In genomic region chr17:1200440-1200839, GRCh38 we compare ENCODE assay signal across 17 cellular contexts. TPM values are rescaled to one million over a fixed set of nuclear protein-coding genes. Genes with fewer than 3 reads are reported as not detected.
DNase-seq lines count a peak whose midpoint lies in the region; ATAC-seq and TF ChIP-seq lines count a peak whose summit lies in the region.
"Had no signal": no experiment of that assay in that cellular context is flagged by ENCODE, and none has a peak within 500 bp of the region (broad histone marks: within the 10 kb centered on the region; RNA-seq: fewer than 3 reads in every experiment).

No MANE protein-coding gene starts in this region.

- WGBS in upper lobe of left lung, 2 donors = 79 to 85% methylated on average over 4 to 10 of the region's 10 CpGs

- H3K27me3 Mint-ChIP-seq in CD14-positive monocyte (ENCODE audit: low read depth in 3 of 3) = no peaks in the 10 kb centered on the region
- no peaks in the 10 kb centered on the region for H3K27me3 Mint-ChIP-seq in Caco-2 (ENCODE audit: insufficient read depth, unreplicated experiment)
- H3K27me3 Mint-ChIP-seq in activated CD8-positive, alpha-beta T cell treated with anti-CD3 and anti-CD28 coated beads, Interleukin-2, amount 10 ng/mL, durations not matched to agents 7 days and 5 days (ENCODE audit: low read depth) = peaks cover 2% of the 10 kb centered on the region
- no peaks in the 10 kb centered on the region for H3K27me3 Mint-ChIP-seq in memory B cell
- H3K27me3 Mint-ChIP-seq: stimulated activated naive CD8-positive, alpha-beta T cell treated with anti-CD3 and anti-CD28 coated beads, Interleukin-15, Interleukin-2, amounts not matched to agents 100 ng/mL and 50 ng/mL, for 24 hours had no signal

- no peak overlapping the region for H3K4me3 Mint-ChIP-seq in CD14-positive monocyte
- no peak overlapping the region for H3K4me3 Mint-ChIP-seq in Caco-2 (ENCODE audit: unreplicated experiment)
- H3K4me3 Mint-ChIP-seq in activated CD8-positive, alpha-beta T cell treated with anti-CD3 and anti-CD28 coated beads, Interleukin-2, amount 10 ng/mL, durations not matched to agents 7 days and 5 days = peak overlapping the region; percentile 57
- peak overlapping the region; percentile 69 for H3K4me3 Mint-ChIP-seq in memory B cell

- peaks cover 0 to 6% (median 0%) of the 10 kb centered on the region in 7 donors for H3K9me3 Mint-ChIP-seq in CD14-positive monocyte
- H3K9me3 Mint-ChIP-seq in Caco-2 (ENCODE audit: unreplicated experiment) = no peaks in the 10 kb centered on the region
- H3K9me3 Mint-ChIP-seq in activated CD8-positive, alpha-beta T cell treated with anti-CD3 and anti-CD28 coated beads, Interleukin-2, amount 10 ng/mL, durations not matched to agents 7 days and 5 days (ENCODE audit: insufficient read depth) = no peaks in the 10 kb centered on the region
- H3K9me3 Mint-ChIP-seq in memory B cell = no peaks in the 10 kb centered on the region
- H3K9me3 Mint-ChIP-seq: stimulated activated naive CD8-positive, alpha-beta T cell treated with anti-CD3 and anti-CD28 coated beads, Interleukin-15, Interleukin-2, amounts not matched to agents 100 ng/mL and 50 ng/mL, for 24 hours had no signal

- no peak for TF ChIP-seq EP300 in upper lobe of left lung (IDR thresholded peaks at IDR 0.05)

- CTCF ChIA-PET in Caco-2 (lab: Charles Lee) = interaction anchor here (1.3 to 1.4 kb wide), 2 partner anchors 13 to 142 kb away, joined by 3 read pairs; no protein-coding TSS in a partner anchor
- CTCF ChIA-PET in activated CD8-positive, alpha-beta T cell treated with anti-CD3 and anti-CD28 coated beads, Interleukin-2, amount 10 ng/mL, durations not matched to agents 7 days and 5 days (lab: Charles Lee) = interaction anchor here (0.9 to 3.2 kb wide), 7 partner anchors 8 to 430 kb away, joined by 3 to 29 read pairs (median 5); no protein-coding TSS in a partner anchor

- BruUV-seq in Caco-2 (replicated peaks; lab: Mats Ljungman, UMichigan) = no TSS peak

- H3K36me3 ChIP-seq in Caco-2 (ENCODE audit: control insufficient read depth, insufficient read depth, low read length) = no peaks in the 10 kb centered on the region
- H3K36me3 ChIP-seq in upper lobe of left lung = no peaks in the 10 kb centered on the region
- H3K36me3 ChIP-seq: left ventricle myocardium inferior, SJCRH30 had no signal

- H3K4me1 Mint-ChIP-seq in CD14-positive monocyte = peaks cover 82% of the 10 kb centered on the region
- H3K4me1 Mint-ChIP-seq in Caco-2 (ENCODE audit: low read depth, unreplicated experiment) = peaks cover 8% of the 10 kb centered on the region
- peaks cover 74% of the 10 kb centered on the region for H3K4me1 Mint-ChIP-seq in activated CD8-positive, alpha-beta T cell treated with anti-CD3 and anti-CD28 coated beads, Interleukin-2, amount 10 ng/mL, durations not matched to agents 7 days and 5 days (ENCODE audit: low read depth)
- peaks cover 31% of the 10 kb centered on the region for H3K4me1 Mint-ChIP-seq in memory B cell

- H3K4me1 ChIP-seq in Caco-2 (peaks cover 16% of the 10 kb centered on the region), upper lobe of left lung (peaks cover 25 to 47% (median 34%) of the 10 kb centered on the region in 4 donors)

- H3K36me3 Mint-ChIP-seq in CD14-positive monocyte (peaks cover 3 to 8% of the 10 kb centered on the region in 2 donors), Caco-2 (ENCODE audit: insufficient read depth, unreplicated experiment) (peaks cover 11% of the 10 kb centered on the region), memory B cell (no peaks in the 10 kb centered on the region)
- H3K36me3 Mint-ChIP-seq in activated CD8-positive, alpha-beta T cell treated with anti-CD3 and anti-CD28 coated beads, Interleukin-2, amount 10 ng/mL, durations not matched to agents 7 days and 5 days (ENCODE audit: low read depth) = peaks cover 14% of the 10 kb centered on the region

- TF ChIP-seq POLR2A in upper lobe of left lung (IDR thresholded peaks at IDR 0.05) = no peak

- DNase-seq in CD14-positive monocyte (ENCODE audit: low spot score) = no peak
- no peak for DNase-seq in Caco-2
- DNase-seq in activated CD8-positive, alpha-beta T cell treated with anti-CD3 and anti-CD28 coated beads, Interleukin-2, amount 10 ng/mL, durations not matched to agents 7 days and 5 days = no peak
- DNase-seq in memory B cell (ENCODE audit: low spot score in 2 of 2) = no peak
- DNase-seq in AG08395 (ENCODE audit: low spot score) = no peak
- DNase-seq in cerebellum (ENCODE audit: low spot score) = no peak
- DNase-seq in upper lobe of left lung = no peak
- no peak for DNase-seq in central memory CD4-positive, alpha-beta T cell
- DNase-seq: AML-193, left ventricle myocardium inferior, NCI-H146, NCI-H774, PC-9, SJCRH30, trophoblast cell had no signal

- peak overlapping the region in 1 of 4 donors; percentile 16 for H3K27ac ChIP-seq in upper lobe of left lung
- H3K27ac ChIP-seq: left ventricle myocardium inferior, PC-9, SJCRH30 had no signal

- H3K27me3 ChIP-seq in Caco-2 (replicated peaks; ENCODE audit: control insufficient read depth, insufficient read depth, low read length) = no peaks in the 10 kb centered on the region
- H3K27me3 ChIP-seq in upper lobe of left lung = no peaks in the 10 kb centered on the region
- H3K27me3 ChIP-seq: SJCRH30 had no signal

- TF ChIP-seq CTCF in CD14-positive monocyte (IDR thresholded peaks at IDR 0.05) = no peak
- TF ChIP-seq CTCF in Caco-2 (IDR thresholded peaks at IDR 0.05; ENCODE audit: insufficient read depth in 1 of 2, low read depth in 1 of 2, low read length in 1 of 2, severe bottlenecking in 1 of 2, unreplicated experiment in 1 of 2) = no peak
- no peak for TF ChIP-seq CTCF in upper lobe of left lung (IDR thresholded peaks at IDR 0.05)

- POLR2A ChIA-PET in Caco-2 (lab: Charles Lee) = no interaction called here
- POLR2A ChIA-PET in activated CD8-positive, alpha-beta T cell treated with anti-CD3 and anti-CD28 coated beads, Interleukin-2, amount 10 ng/mL, durations not matched to agents 7 days and 5 days (lab: Charles Lee) = interaction anchor here (0.8 to 1.5 kb wide), 5 partner anchors 8 to 94 kb away, joined by 3 to 7 read pairs (median 3); no protein-coding TSS in a partner anchor

- ATAC-seq in activated CD8-positive, alpha-beta T cell treated with anti-CD3 and anti-CD28 coated beads, Interleukin-2, amount 10 ng/mL, durations not matched to agents 7 days and 5 days = no peak
- no peak for ATAC-seq in memory B cell (ENCODE audit: low read depth)
- no peak for ATAC-seq in upper lobe of left lung (ENCODE audit: low FRiP score in 2 of 2)
- ATAC-seq: HCT116 had no signal

- H3K27ac Mint-ChIP-seq in CD14-positive monocyte = peak overlapping the region in 4 of 7 donors; percentile 28 to 78 (median 56)
- peak overlapping the region; percentile 66 for H3K27ac Mint-ChIP-seq in Caco-2 (ENCODE audit: unreplicated experiment)
- peak overlapping the region; percentile 93 for H3K27ac Mint-ChIP-seq in activated CD8-positive, alpha-beta T cell treated with anti-CD3 and anti-CD28 coated beads, Interleukin-2, amount 10 ng/mL, durations not matched to agents 7 days and 5 days
- peak overlapping the region; percentile 87 for H3K27ac Mint-ChIP-seq in memory B cell
- H3K27ac Mint-ChIP-seq: stimulated activated naive CD8-positive, alpha-beta T cell treated with anti-CD3 and anti-CD28 coated beads, Interleukin-15, Interleukin-2, amounts not matched to agents 100 ng/mL and 50 ng/mL, for 24 hours had no signal

- H3K9me3 ChIP-seq in Caco-2 (peaks cover 10% of the 10 kb centered on the region), upper lobe of left lung (no peaks in the 10 kb centered on the region)
- H3K9me3 ChIP-seq: left ventricle myocardium inferior, SJCRH30 had no signal

- intact Hi-C loops in CD14-positive monocyte (cut with micrococcal nuclease) (loop anchor here in 1 of 2 donors (5.0 to 10.0 kb wide), 2 partner anchors 218 to 444 kb away; partner anchors contain the start of genes RILP and SCARF1), Caco-2 (cut with micrococcal nuclease; ENCODE audit: unreplicated experiment) (no loop called here)

- no peak overlapping the region for H3K4me3 ChIP-seq in Caco-2 (ENCODE audit: low read depth, low read length)
- no peak overlapping the region for H3K4me3 ChIP-seq in upper lobe of left lung
- H3K4me3 ChIP-seq: left ventricle myocardium inferior, PC-9, SJCRH30 had no signal

RNA-seq across cellular contexts. Expression of gene ABR, which starts 20.7 kb away (rescaled TPM):
- 10 to 100 TPM; 19.8 to 26.0 TPM for polyA plus RNA-seq in CD14-positive monocyte
- total RNA-seq in Caco-2 (2022) (71.3 and 78.3 TPM in 2 replicates), cerebellum (88.9 TPM), upper lobe of left lung (100 to 1,000 TPM; 117 to 645 (median 206) TPM)
- 100 to 1,000 TPM; 143 to 156 TPM for total RNA-seq in activated CD8-positive, alpha-beta T cell treated with anti-CD3 and anti-CD28 coated beads, Interleukin-2, amount 10 ng/mL, durations not matched to agents 7 days and 5 days

Comparison
In these comparisons a context has a peak if more than half of its experiments do, and no peak if none do; other contexts are left out.
1. H3K4me3 Mint-ChIP-seq: peak in activated CD8-positive, alpha-beta T cell treated with anti-CD3 and anti-CD28 coated beads, Interleukin-2, amount 10 ng/mL, durations not matched to agents 7 days and 5 days (single experiment) and memory B cell (single experiment); none in CD14-positive monocyte (0 of 2) and Caco-2 (single experiment).
2. Peak in every context shown above with its lines, with median percentiles within 50 percentile points of each other: H3K27ac Mint-ChIP-seq.